In genomic region chr18:80177128-80177527, GRCh38 we compare ENCODE assay signal across 20 cellular contexts.
DNase-seq lines count a peak whose midpoint lies in the region; ATAC-seq and TF ChIP-seq lines count a peak whose summit lies in the region.
"Had no signal": no experiment of that assay in that cellular context is flagged by ENCODE, and none has a peak within 500 bp of the region (broad histone marks: within the 10 kb centered on the region; RNA-seq: fewer than 3 reads in every experiment).

No MANE protein-coding gene starts in this region.

- peaks cover 26 to 73% (median 27%) of the 10 kb centered on the region in 3 donors for H3K4me1 Mint-ChIP-seq in CD8-positive, alpha-beta memory T cell
- H3K4me1 Mint-ChIP-seq in central memory CD8-positive, alpha-beta T cell: peaks cover 44% of the 10 kb centered on the region
- peaks cover 32% of the 10 kb centered on the region for H3K4me1 Mint-ChIP-seq in neural progenitor cell
- H3K4me1 Mint-ChIP-seq in activated T-cell treated with anti-CD3 and anti-CD28 coated beads, Interleukin-2, amount 50 U/mL, for 24 hours (ENCODE audit: low read depth): peaks cover 12% of the 10 kb centered on the region

- H3K4me3 ChIP-seq in CD8-positive, alpha-beta memory T cell (ENCODE audit: low read length): no peak overlapping the region
- no peak overlapping the region for H3K4me3 ChIP-seq in IMR-90 (ENCODE audit: insufficient read depth, low read depth, low read length)
- H3K4me3 ChIP-seq in neural progenitor cell: no peak overlapping the region
- H3K4me3 ChIP-seq in gastrocnemius medialis: no peak overlapping the region
- H3K4me3 ChIP-seq: BLaER1, K562, SJSA1 had no signal

- no peak overlapping the region for H3K18ac ChIP-seq in IMR-90 (ENCODE audit: low read depth, low read length)

- no peaks in the 10 kb centered on the region for H3K9me3 Mint-ChIP-seq in CD8-positive, alpha-beta memory T cell
- no peaks in the 10 kb centered on the region for H3K9me3 Mint-ChIP-seq in central memory CD8-positive, alpha-beta T cell
- H3K9me3 Mint-ChIP-seq in neural progenitor cell: peaks cover 3% of the 10 kb centered on the region
- no peaks in the 10 kb centered on the region for H3K9me3 Mint-ChIP-seq in activated T-cell treated with anti-CD3 and anti-CD28 coated beads, Interleukin-2, amount 50 U/mL, for 24 hours
- H3K9me3 Mint-ChIP-seq: CD4-positive, alpha-beta T cell had no signal

- peak overlapping the region in 6 of 8 donors; percentile 27 to 96 (median 56) for H3K27ac Mint-ChIP-seq in CD8-positive, alpha-beta memory T cell
- peak overlapping the region; percentile 99 for H3K27ac Mint-ChIP-seq in central memory CD8-positive, alpha-beta T cell (ENCODE audit: low read depth)
- H3K27ac Mint-ChIP-seq in neural progenitor cell: peak overlapping the region; percentile 4
- H3K27ac Mint-ChIP-seq in activated T-cell treated with anti-CD3 and anti-CD28 coated beads, Interleukin-2, amount 50 U/mL, for 24 hours: no peak overlapping the region
- H3K27ac Mint-ChIP-seq: CD4-positive, alpha-beta T cell had no signal

- peak overlapping the region in 1 of 7 donors; percentile 61 for H3K4me3 Mint-ChIP-seq in CD8-positive, alpha-beta memory T cell
- H3K4me3 Mint-ChIP-seq in central memory CD8-positive, alpha-beta T cell: no peak overlapping the region
- H3K4me3 Mint-ChIP-seq in neural progenitor cell: no peak overlapping the region
- H3K4me3 Mint-ChIP-seq in activated T-cell treated with anti-CD3 and anti-CD28 coated beads, Interleukin-2, amount 50 U/mL, for 24 hours: no peak overlapping the region
- H3K4me3 Mint-ChIP-seq: CD4-positive, alpha-beta T cell had no signal

- H2BK20ac ChIP-seq in IMR-90 (ENCODE audit: low read depth, low read length): no peak overlapping the region

- no peak overlapping the region; the same call in 1 of the 2 replicates for H2AK5ac ChIP-seq in IMR-90 (ENCODE audit: low read depth, low read length)

- no peak overlapping the region for H3K56ac ChIP-seq in IMR-90 (ENCODE audit: extremely low read depth, insufficient read depth, low read length)

- TF ChIP-seq CTCF in IMR-90 (conservative IDR thresholded peaks at IDR 0.05; ENCODE audit: low read depth, low read length) (no peak), neural progenitor cell (IDR thresholded peaks at IDR 0.05) (no peak), gastrocnemius medialis (IDR thresholded peaks at IDR 0.05 in 4 of 5, conservative IDR thresholded peaks at IDR 0.05 in 1 of 5) (no peak)

- peaks cover 11% of the 10 kb centered on the region for H3K9me1 ChIP-seq in IMR-90 (ENCODE audit: insufficient read depth, low read length)

- DNase-seq in CD8-positive, alpha-beta memory T cell: no peak
- DNase-seq in IMR-90: no peak
- no peak for DNase-seq in central memory CD8-positive, alpha-beta T cell (ENCODE audit: low spot score in 2 of 2)
- DNase-seq in neural progenitor cell (ENCODE audit: low spot score): no peak
- no peak for DNase-seq in gastrocnemius medialis
- DNase-seq in activated T-cell treated with anti-CD3 and anti-CD28 coated beads, Interleukin-2, amount 50 U/mL, for 24 hours: no peak
- DNase-seq in NCI-H1694 (lab: John Stamatoyannopoulos, UW): no peak
- DNase-seq: Caco-2; CD4-positive, alpha-beta T cell; DND-41; NCI-H1105 treated with DMSO at 0.1 percent for 48 hours; NCI-H146; NCI-H2029; NCI-H526 treated with DMSO at 0.1 percent for 48 hours; Right ventricle myocardium superior; RPMI8226 had no signal

- H4K20me1 ChIP-seq in IMR-90 (ENCODE audit: insufficient read depth, low read length) (0 out of 2 replicates have a peak, but pooled peaks cover 3% of the 10 kb centered on the region), neural progenitor cell (ENCODE audit: low read depth) (peaks cover 12% of the 10 kb centered on the region)

- in situ Hi-C loops in IMR-90 (cut with MboI; ENCODE audit: low sequenced_read_pairs) (no loop called here), gastrocnemius medialis (cut with MboI; ENCODE audit: low sequenced_read_pairs in 4 of 4) (no loop called here)

- H3K27me3 ChIP-seq in CD8-positive, alpha-beta memory T cell (ENCODE audit: insufficient read depth, low read length, poor library complexity, severe bottlenecking): no peaks in the 10 kb centered on the region
- H3K27me3 ChIP-seq in IMR-90 (ENCODE audit: control insufficient read depth, insufficient read depth, low read length): no peaks in the 10 kb centered on the region
- H3K27me3 ChIP-seq in neural progenitor cell: no peaks in the 10 kb centered on the region
- peaks cover 0 to 3% (median 0%) of the 10 kb centered on the region in 3 donors for H3K27me3 ChIP-seq in gastrocnemius medialis
- H3K27me3 ChIP-seq: BLaER1, SJSA1 had no signal

- no peak overlapping the region for H2BK15ac ChIP-seq in IMR-90 (ENCODE audit: low read depth, low read length)

- H2AFZ ChIP-seq in IMR-90 (replicated peaks; ENCODE audit: low read length, poor library complexity): no peak overlapping the region
- no peak overlapping the region for H2AFZ ChIP-seq in neural progenitor cell (replicated peaks)

- no peaks in the 10 kb centered on the region for H3K9me3 ChIP-seq in CD8-positive, alpha-beta memory T cell (ENCODE audit: low read length)
- H3K9me3 ChIP-seq in IMR-90 (ENCODE audit: control insufficient read depth, insufficient read depth, low read length): no peaks in the 10 kb centered on the region
- H3K9me3 ChIP-seq in neural progenitor cell (ENCODE audit: low read depth): no peaks in the 10 kb centered on the region
- H3K9me3 ChIP-seq in gastrocnemius medialis: no peaks in the 10 kb centered on the region
- H3K9me3 ChIP-seq: BLaER1, Caco-2, SJSA1 had no signal

- no peaks in the 10 kb centered on the region for H3K36me3 ChIP-seq in CD8-positive, alpha-beta memory T cell (ENCODE audit: insufficient read depth, low read length)
- H3K36me3 ChIP-seq in IMR-90 (ENCODE audit: control insufficient read depth, insufficient read depth, low read length) (no peaks in the 10 kb centered on the region), neural progenitor cell (no peaks in the 10 kb centered on the region), gastrocnemius medialis (no peaks in the 10 kb centered on the region)
- H3K36me3 ChIP-seq: BLaER1, SJSA1 had no signal

- no peaks in the 10 kb centered on the region for H3K36me3 Mint-ChIP-seq in CD8-positive, alpha-beta memory T cell
- H3K36me3 Mint-ChIP-seq in central memory CD8-positive, alpha-beta T cell (ENCODE audit: insufficient read depth): peaks cover 13% of the 10 kb centered on the region
- H3K36me3 Mint-ChIP-seq in neural progenitor cell: peaks cover 12% of the 10 kb centered on the region
- no peaks in the 10 kb centered on the region for H3K36me3 Mint-ChIP-seq in activated T-cell treated with anti-CD3 and anti-CD28 coated beads, Interleukin-2, amount 50 U/mL, for 24 hours (ENCODE audit: low read depth)

- POLR2A ChIA-PET in CD8-positive, alpha-beta memory T cell (lab: Charles Lee): no interaction called here
- POLR2A ChIA-PET in IMR-90 (lab: Charles Lee; ENCODE audit: unreplicated experiment): no interaction called here

- no peak overlapping the region for H2AK9ac ChIP-seq in IMR-90 (replicated peaks; ENCODE audit: low read depth, low read length, poor library complexity)

- no CpG with 5 or more reads among the region's 8 CpGs for WGBS in IMR-90 (ENCODE audit: extremely low coverage in 2 of 2, insufficient read length in 1 of 2), 2 experiments

- no peak for TF ChIP-seq RAD21 in IMR-90 (IDR thresholded peaks at IDR 0.05; ENCODE audit: low read length)

- H3K9ac ChIP-seq in IMR-90 (ENCODE audit: low read depth, low read length) (no peak overlapping the region), neural progenitor cell (no peak overlapping the region)
- H3K9ac ChIP-seq: BLaER1 had no signal

- H3K14ac ChIP-seq in IMR-90 (replicated peaks; ENCODE audit: low read depth, low read length): no peak overlapping the region

- H3K27me3 Mint-ChIP-seq in CD8-positive, alpha-beta memory T cell: peaks cover 0 to 13% of the 10 kb centered on the region in 2 donors
- no peaks in the 10 kb centered on the region for H3K27me3 Mint-ChIP-seq in central memory CD8-positive, alpha-beta T cell
- H3K27me3 Mint-ChIP-seq in neural progenitor cell (ENCODE audit: insufficient read depth, low read depth): peaks cover 4% of the 10 kb centered on the region
- H3K27me3 Mint-ChIP-seq in activated T-cell treated with anti-CD3 and anti-CD28 coated beads, Interleukin-2, amount 50 U/mL, for 24 hours: peaks cover 53% of the 10 kb centered on the region

- no peaks in the 10 kb centered on the region for H3F3A ChIP-seq in neural progenitor cell (ENCODE audit: low read depth)

- H2BK5ac ChIP-seq in IMR-90 (ENCODE audit: low read depth, low read length, poor library complexity, severe bottlenecking): peak overlapping the region; percentile 18

- no peak overlapping the region for H3K27ac ChIP-seq in CD8-positive, alpha-beta memory T cell (ENCODE audit: low read depth, low read length)
- no peak overlapping the region for H3K27ac ChIP-seq in IMR-90 (ENCODE audit: insufficient read depth, low read length)
- no peak overlapping the region for H3K27ac ChIP-seq in neural progenitor cell
- no peak overlapping the region for H3K27ac ChIP-seq in gastrocnemius medialis
- H3K27ac ChIP-seq: BLaER1, SJSA1 had no signal

- peaks cover 30% of the 10 kb centered on the region for H3K4me1 ChIP-seq in CD8-positive, alpha-beta memory T cell (ENCODE audit: insufficient read depth, low read length)
- peaks cover 2% of the 10 kb centered on the region; the same call in 1 of the 2 replicates for H3K4me1 ChIP-seq in IMR-90 (ENCODE audit: control insufficient read depth, insufficient read depth, low read length)
- no peaks in the 10 kb centered on the region for H3K4me1 ChIP-seq in neural progenitor cell
- H3K4me1 ChIP-seq in gastrocnemius medialis: no peaks in the 10 kb centered on the region
- H3K4me1 ChIP-seq: Caco-2 had no signal

- no TSS peak for BruUV-seq in IMR-90 (replicated peaks; lab: Mats Ljungman, UMichigan)

- H4K91ac ChIP-seq in IMR-90 (ENCODE audit: insufficient read depth, low read depth, low read length): no peak overlapping the region

- CTCF ChIA-PET in CD8-positive, alpha-beta memory T cell (lab: Charles Lee): no interaction called here
- CTCF ChIA-PET in IMR-90 (lab: Yijun Ruan, JAX): no interaction called here

- H2BK120ac ChIP-seq in IMR-90 (ENCODE audit: low read depth, low read length): no peak overlapping the region

- intact Hi-C loops in IMR-90 (cut with micrococcal nuclease) (no loop called here), gastrocnemius medialis (cut with DNase I; ENCODE audit: low total_unique reads) (no loop called here)

- ATAC-seq in IMR-90 (ENCODE audit: low read depth): no peak
- no peak for ATAC-seq in central memory CD8-positive, alpha-beta T cell (replicated peaks; ENCODE audit: extremely low read depth, poor library complexity, severe bottlenecking)
- no peak for ATAC-seq in gastrocnemius medialis
- ATAC-seq: HepG2, K562 had no signal

- dilution Hi-C loops in IMR-90 (cut with HindIII; ENCODE audit: low sequenced_read_pairs, unreplicated experiment): no loop called here

- H3K4me2 ChIP-seq in IMR-90 (ENCODE audit: low read depth, low read length): no peak overlapping the region; the same call in 1 of the 2 replicates
- no peak overlapping the region for H3K4me2 ChIP-seq in neural progenitor cell
- H3K4me2 ChIP-seq: BLaER1 had no signal

- H3K79me2 ChIP-seq in neural progenitor cell (ENCODE audit: low read depth): no peaks in the 10 kb centered on the region

- H3K79me1 ChIP-seq in IMR-90 (ENCODE audit: low read depth in 1 of 2, low read length in 2 of 2): peaks cover 0 to 9% of the 10 kb centered on the region in 2 experiments; a peak in 1 of 4 replicates

- H4K5ac ChIP-seq in IMR-90 (ENCODE audit: low read depth, low read length): no peak overlapping the region

- H3K23ac ChIP-seq in IMR-90 (ENCODE audit: low read depth, low read length): no peak overlapping the region

- no peak overlapping the region for H3K4ac ChIP-seq in IMR-90 (ENCODE audit: low read depth, low read length)

- H4K8ac ChIP-seq in IMR-90 (ENCODE audit: low read depth in 2 of 2, low read length in 2 of 2): no peak overlapping the region

- no peak for TF ChIP-seq POLR2A in IMR-90 (IDR thresholded peaks at IDR 0.05; ENCODE audit: low read depth, low read length)
- no peak for TF ChIP-seq POLR2A in gastrocnemius medialis (IDR thresholded peaks at IDR 0.05)
